In the genomic region with DNA sequence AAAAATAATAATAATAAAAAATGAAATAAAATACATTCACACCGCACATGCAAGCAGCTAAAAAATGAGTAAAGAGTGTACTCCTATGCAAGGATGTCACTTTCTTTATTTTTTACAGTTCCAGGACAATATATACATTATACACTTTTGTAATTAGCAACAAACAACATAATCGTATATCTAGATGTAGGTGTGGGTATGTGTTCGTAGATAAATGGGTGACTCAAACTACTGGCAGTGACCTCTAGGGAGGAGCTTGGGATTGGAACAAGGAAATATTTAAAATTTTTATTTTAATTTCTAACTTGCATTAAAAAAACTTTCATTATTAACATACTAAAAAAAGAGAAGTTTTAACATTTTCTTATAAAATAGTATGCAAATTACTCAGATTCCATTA, we compare ENCODE assay signal across 1 cellular context.
A peak's percentile ranks its signal among the peaks of the same experiment; 100 is the strongest.
TF ChIP-seq lines count a peak whose summit lies in the region.

No MANE protein-coding gene starts in this region.

TF ChIP-seq in K562, 482 proteins besides CTCF, POLR2A, EP300 and RAD21 (continued from another document):
- TF ChIP-seq GATAD2A (IDR thresholded peaks at IDR 0.05) (no peak), ZNF586 (CRISPR knock-in tag; conservative IDR thresholded peaks at IDR 0.05) (no peak), BRCA1 (IDR thresholded peaks at IDR 0.05) (no peak), BRCA1 (CRISPR knock-in tag; IDR thresholded peaks at IDR 0.05) (no peak), ZNF699 (CRISPR knock-in tag; IDR thresholded peaks at IDR 0.05; ENCODE audit: insufficient replicate concordance) (no peak), FOSL1 (tag; conservative IDR thresholded peaks at IDR 0.05) (peak; percentile 81), ZC3H8 (IDR thresholded peaks at IDR 0.05) (no peak), RBM22 (IDR thresholded peaks at IDR 0.05; ENCODE audit: low read depth, low read length, poor library complexity, severe bottlenecking) (no peak), ZNF436 (CRISPR knock-in tag; IDR thresholded peaks at IDR 0.05) (no peak), ARID1B (IDR thresholded peaks at IDR 0.05) (peak; percentile 68)
- TF ChIP-seq, protein P1, sequence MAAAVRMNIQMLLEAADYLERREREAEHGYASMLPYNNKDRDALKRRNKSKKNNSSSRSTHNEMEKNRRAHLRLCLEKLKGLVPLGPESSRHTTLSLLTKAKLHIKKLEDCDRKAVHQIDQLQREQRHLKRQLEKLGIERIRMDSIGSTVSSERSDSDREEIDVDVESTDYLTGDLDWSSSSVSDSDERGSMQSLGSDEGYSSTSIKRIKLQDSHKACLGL (CRISPR knock-in tag; IDR thresholded peaks at IDR 0.05; ENCODE audit: borderline replicate concordance, poor library complexity, severe bottlenecking): no peak
- TF ChIP-seq, protein P2, sequence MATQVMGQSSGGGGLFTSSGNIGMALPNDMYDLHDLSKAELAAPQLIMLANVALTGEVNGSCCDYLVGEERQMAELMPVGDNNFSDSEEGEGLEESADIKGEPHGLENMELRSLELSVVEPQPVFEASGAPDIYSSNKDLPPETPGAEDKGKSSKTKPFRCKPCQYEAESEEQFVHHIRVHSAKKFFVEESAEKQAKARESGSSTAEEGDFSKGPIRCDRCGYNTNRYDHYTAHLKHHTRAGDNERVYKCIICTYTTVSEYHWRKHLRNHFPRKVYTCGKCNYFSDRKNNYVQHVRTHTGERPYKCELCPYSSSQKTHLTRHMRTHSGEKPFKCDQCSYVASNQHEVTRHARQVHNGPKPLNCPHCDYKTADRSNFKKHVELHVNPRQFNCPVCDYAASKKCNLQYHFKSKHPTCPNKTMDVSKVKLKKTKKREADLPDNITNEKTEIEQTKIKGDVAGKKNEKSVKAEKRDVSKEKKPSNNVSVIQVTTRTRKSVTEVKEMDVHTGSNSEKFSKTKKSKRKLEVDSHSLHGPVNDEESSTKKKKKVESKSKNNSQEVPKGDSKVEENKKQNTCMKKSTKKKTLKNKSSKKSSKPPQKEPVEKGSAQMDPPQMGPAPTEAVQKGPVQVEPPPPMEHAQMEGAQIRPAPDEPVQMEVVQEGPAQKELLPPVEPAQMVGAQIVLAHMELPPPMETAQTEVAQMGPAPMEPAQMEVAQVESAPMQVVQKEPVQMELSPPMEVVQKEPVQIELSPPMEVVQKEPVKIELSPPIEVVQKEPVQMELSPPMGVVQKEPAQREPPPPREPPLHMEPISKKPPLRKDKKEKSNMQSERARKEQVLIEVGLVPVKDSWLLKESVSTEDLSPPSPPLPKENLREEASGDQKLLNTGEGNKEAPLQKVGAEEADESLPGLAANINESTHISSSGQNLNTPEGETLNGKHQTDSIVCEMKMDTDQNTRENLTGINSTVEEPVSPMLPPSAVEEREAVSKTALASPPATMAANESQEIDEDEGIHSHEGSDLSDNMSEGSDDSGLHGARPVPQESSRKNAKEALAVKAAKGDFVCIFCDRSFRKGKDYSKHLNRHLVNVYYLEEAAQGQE (CRISPR knock-in tag; IDR thresholded peaks at IDR 0.05; ENCODE audit: low read depth): no peak
- TF ChIP-seq, protein P3, sequence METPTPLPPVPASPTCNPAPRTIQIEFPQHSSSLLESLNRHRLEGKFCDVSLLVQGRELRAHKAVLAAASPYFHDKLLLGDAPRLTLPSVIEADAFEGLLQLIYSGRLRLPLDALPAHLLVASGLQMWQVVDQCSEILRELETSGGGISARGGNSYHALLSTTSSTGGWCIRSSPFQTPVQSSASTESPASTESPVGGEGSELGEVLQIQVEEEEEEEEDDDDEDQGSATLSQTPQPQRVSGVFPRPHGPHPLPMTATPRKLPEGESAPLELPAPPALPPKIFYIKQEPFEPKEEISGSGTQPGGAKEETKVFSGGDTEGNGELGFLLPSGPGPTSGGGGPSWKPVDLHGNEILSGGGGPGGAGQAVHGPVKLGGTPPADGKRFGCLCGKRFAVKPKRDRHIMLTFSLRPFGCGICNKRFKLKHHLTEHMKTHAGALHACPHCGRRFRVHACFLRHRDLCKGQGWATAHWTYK (CRISPR knock-in tag; IDR thresholded peaks at IDR 0.05): no peak
